Comparison of ENCODE assay signal across 8 cellular contexts in the genomic region with DNA sequence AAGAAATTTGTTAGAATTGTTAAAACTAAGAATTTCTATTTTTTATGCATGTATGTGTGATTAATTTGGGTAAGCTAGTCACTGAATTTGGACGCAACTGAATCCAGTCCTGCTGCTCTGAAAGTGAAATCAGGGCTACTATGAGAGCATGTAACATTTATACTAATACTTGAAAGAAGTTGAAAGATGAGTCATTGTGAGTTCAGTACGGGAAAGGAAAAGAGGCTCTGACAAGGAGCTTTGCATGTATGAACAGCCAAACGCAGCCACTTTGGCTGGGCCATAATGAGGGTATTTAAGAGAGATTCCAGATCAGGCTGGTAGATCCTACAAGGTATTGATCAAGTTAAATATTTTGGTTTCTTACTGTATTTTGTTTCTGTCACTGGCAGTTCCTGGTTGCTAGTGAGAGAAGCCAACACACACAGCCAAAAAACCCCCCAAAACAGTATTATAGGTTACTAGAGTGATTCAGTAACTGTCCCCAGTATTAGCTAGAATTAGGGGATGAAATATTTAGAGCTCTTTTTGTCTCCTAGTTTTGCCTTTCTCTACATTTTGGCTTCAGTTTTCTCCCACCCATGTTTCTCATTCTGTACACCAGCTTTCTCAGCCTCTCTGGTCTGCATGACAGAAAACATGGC. TPM values are rescaled to one million over a fixed set of nuclear protein-coding genes. Genes with fewer than 3 reads are reported as not detected.
A peak's percentile ranks its signal among the peaks of the same experiment; 100 is the strongest.
DNase-seq lines count a peak whose midpoint lies in the region; ATAC-seq lines count a peak whose summit lies in the region.

No MANE protein-coding gene starts in this region.

- peak overlapping the region; percentile 39 for H3K27ac Mint-ChIP-seq in T-helper 1 cell treated with Interleukin-12 subunit alpha and Interleukin-12 subunit beta and Interleukin-4 antibody, amounts not matched to agents 30 μg/mL and 1 μg/mL, for 36 hours

- peaks cover 30% of the 10 kb centered on the region for H3K36me3 Mint-ChIP-seq in T-helper 1 cell treated with Interleukin-12 subunit alpha and Interleukin-12 subunit beta and Interleukin-4 antibody, amounts not matched to agents 30 μg/mL and 1 μg/mL, for 36 hours (ENCODE audit: low read depth)

- DNase-seq in DMS53 (lab: John Stamatoyannopoulos, UW) = peak; percentile 11
- DNase-seq in DMS53 treated with DMSO at 0.1 percent for 48 hours (lab: John Stamatoyannopoulos, UW; ENCODE audit: unreplicated experiment) = no peak
- peak; percentile 37 for DNase-seq in myocyte (ENCODE audit: low read depth)
- DNase-seq in DMS153 treated with DMSO at 0.1 percent for 48 hours (lab: John Stamatoyannopoulos, UW; ENCODE audit: unreplicated experiment) = no peak
- no peak for DNase-seq in D341Med (ENCODE audit: low spot score)
- no peak for DNase-seq in OCI-M2 (lab: John Stamatoyannopoulos, UW; ENCODE audit: unreplicated experiment)

- H3K4me3 Mint-ChIP-seq in T-helper 1 cell treated with Interleukin-12 subunit alpha and Interleukin-12 subunit beta and Interleukin-4 antibody, amounts not matched to agents 30 μg/mL and 1 μg/mL, for 36 hours = no peak overlapping the region

- no peaks in the 10 kb centered on the region for H3K27me3 Mint-ChIP-seq in T-helper 1 cell treated with Interleukin-12 subunit alpha and Interleukin-12 subunit beta and Interleukin-4 antibody, amounts not matched to agents 30 μg/mL and 1 μg/mL, for 36 hours (ENCODE audit: low read depth)

- H3K4me1 Mint-ChIP-seq in T-helper 1 cell treated with Interleukin-12 subunit alpha and Interleukin-12 subunit beta and Interleukin-4 antibody, amounts not matched to agents 30 μg/mL and 1 μg/mL, for 36 hours (ENCODE audit: low read depth) = peaks cover 25% of the 10 kb centered on the region

- no peaks in the 10 kb centered on the region for H3K9me3 Mint-ChIP-seq in T-helper 1 cell treated with Interleukin-12 subunit alpha and Interleukin-12 subunit beta and Interleukin-4 antibody, amounts not matched to agents 30 μg/mL and 1 μg/mL, for 36 hours

- ATAC-seq in HG02623 (IDR thresholded peaks at IDR 0.05; ENCODE audit: unreplicated experiment) = peak; percentile 99

RNA-seq across cellular contexts. Expression of gene AASDHPPT, which starts 14.1 kb away (rescaled TPM):
- 66.7 and 80.2 TPM in 2 replicates for total RNA-seq in myocyte
- polyA plus RNA-seq in myocyte (2012) = 21.4 TPM

RNA-seq across cellular contexts. Expression of gene KBTBD3, which starts 14.5 kb away (rescaled TPM):
- total RNA-seq in myocyte = 2.5 and 3.7 TPM in 2 replicates
- polyA plus RNA-seq in myocyte (2012) = 2.7 TPM

Comparison
In these comparisons a context has a peak if more than half of its experiments do, and no peak if none do; other contexts are left out.
1. DNase-seq: peak in DMS53 (single experiment) and myocyte (single experiment); none in DMS53 treated with DMSO at 0.1 percent for 48 hours (single experiment), DMS153 treated with DMSO at 0.1 percent for 48 hours (single experiment), D341Med (single experiment) and OCI-M2 (single experiment).